ENCODE assay signal across 29 cellular contexts in genomic region chr3:62052331-62052730, GRCh38.
DNase-seq lines count a peak whose midpoint lies in the region; ATAC-seq and TF ChIP-seq lines count a peak whose summit lies in the region.
"Had no signal": no experiment of that assay in that cellular context is flagged by ENCODE, and none has a peak within 500 bp of the region (broad histone marks: within the 10 kb centered on the region; RNA-seq: fewer than 3 reads in every experiment).

No MANE protein-coding gene starts in this region.

- H3K4me3 Mint-ChIP-seq in nephron progenitor cell = no peak overlapping the region
- H3K4me3 Mint-ChIP-seq: B cell; CD14-positive monocyte; CD4-positive, alpha-beta memory T cell; CD4-positive, alpha-beta T cell; CD4-positive, CD25-positive, alpha-beta regulatory T cell; CD8-positive, alpha-beta memory T cell; CD8-positive, alpha-beta T cell had no signal

- H3K27ac Mint-ChIP-seq in nephron progenitor cell = peak overlapping the region; percentile 31
- H3K27ac Mint-ChIP-seq: B cell; CD14-positive monocyte; CD4-positive, alpha-beta memory T cell; CD4-positive, alpha-beta T cell; CD4-positive, CD25-positive, alpha-beta regulatory T cell; CD8-positive, alpha-beta memory T cell; CD8-positive, alpha-beta T cell had no signal

- H3K4me1 ChIP-seq in trophoblast cell (ENCODE audit: control insufficient read depth in 1 of 2, insufficient read depth in 2 of 2, low read length in 2 of 2) = no peaks in the 10 kb centered on the region
- H3K4me1 ChIP-seq: A549, BE2C, Caco-2 had no signal

- H3K27me3 Mint-ChIP-seq in nephron progenitor cell (ENCODE audit: low read depth, poor library complexity) = no peaks in the 10 kb centered on the region
- H3K27me3 Mint-ChIP-seq: B cell; CD4-positive, alpha-beta T cell; CD4-positive, CD25-positive, alpha-beta regulatory T cell; CD8-positive, alpha-beta memory T cell had no signal

- H2AFZ ChIP-seq in trophoblast cell (ENCODE audit: insufficient read depth, low read length, poor library complexity) = no peak overlapping the region

- H3K4me2 ChIP-seq in trophoblast cell (ENCODE audit: low read length) = no peak overlapping the region
- H3K4me2 ChIP-seq: A549; BLaER1; BLaER1 treated with 17β-estradiol and CSF1 and Interleukin-3, amounts not matched to agents 10 nM and 100 nM had no signal

- H3K14ac ChIP-seq in trophoblast cell (ENCODE audit: low read length) = no peak overlapping the region

- H4K12ac ChIP-seq in trophoblast cell (ENCODE audit: low read depth, low read length) = no peak overlapping the region

- no peak overlapping the region for H2BK5ac ChIP-seq in trophoblast cell (ENCODE audit: low read depth, low read length, poor library complexity)

- ATAC-seq in HG02642 (IDR thresholded peaks at IDR 0.05; ENCODE audit: poor library complexity, unreplicated experiment) = no peak
- ATAC-seq in Right ventricle myocardium inferior = no peak
- ATAC-seq: A549; CD8-positive, alpha-beta T cell had no signal

- H3K36me3 Mint-ChIP-seq in nephron progenitor cell (ENCODE audit: low read depth) = peaks cover 10% of the 10 kb centered on the region
- H3K36me3 Mint-ChIP-seq: CD14-positive monocyte; CD4-positive, alpha-beta memory T cell; CD4-positive, CD25-positive, alpha-beta regulatory T cell; CD8-positive, alpha-beta memory T cell; CD8-positive, alpha-beta T cell had no signal

- H3K4me1 Mint-ChIP-seq in nephron progenitor cell = peaks cover 11% of the 10 kb centered on the region
- H3K4me1 Mint-ChIP-seq: B cell; CD14-positive monocyte; CD4-positive, alpha-beta memory T cell; CD4-positive, CD25-positive, alpha-beta regulatory T cell; CD8-positive, alpha-beta memory T cell had no signal

- no peak overlapping the region for H3K4ac ChIP-seq in trophoblast cell (ENCODE audit: low read depth, low read length)

- H2AK5ac ChIP-seq in trophoblast cell (ENCODE audit: low read length) = no peak overlapping the region

- no peak overlapping the region for H2BK120ac ChIP-seq in trophoblast cell (ENCODE audit: insufficient read depth, low read length, poor library complexity)

- peak; percentile 4 for DNase-seq in kidney tubule cell (ENCODE audit: low spot score)
- no peak for DNase-seq in nephron progenitor cell
- peak; percentile 51 to 75 for DNase-seq in trophoblast cell
- DNase-seq in GM10248 (ENCODE audit: extremely low spot score) = no peak
- DNase-seq in Right ventricle myocardium inferior (ENCODE audit: missing footprints) = no peak
- DNase-seq: 8988T; AML-193; C1 segment of cervical spinal cord; Calu3; CD4-positive, alpha-beta memory T cell; CD4-positive, alpha-beta T cell; CD4-positive, CD25-positive, alpha-beta regulatory T cell; CD8-positive, alpha-beta memory T cell; CD8-positive, alpha-beta T cell; DMS 273 treated with DMSO at 0.1 percent for 48 hours; DMS153; DMS79; DMS79 treated with DMSO at 0.1 percent for 48 hours; DND-41 had no signal

- no peak overlapping the region for H3K4me3 ChIP-seq in trophoblast cell (ENCODE audit: low read depth, low read length)
- H3K4me3 ChIP-seq: A549; BLaER1; BLaER1 treated with 17β-estradiol and CSF1 and Interleukin-3, amounts not matched to agents 10 nM and 100 nM had no signal

- H3K27ac ChIP-seq in trophoblast cell (ENCODE audit: low read depth, low read length) = no peak overlapping the region
- H3K27ac ChIP-seq: 22Rv1; A549; BLaER1; BLaER1 treated with 17β-estradiol and CSF1 and Interleukin-3, amounts not matched to agents 10 nM and 100 nM; C4-2B had no signal

- H3K79me1 ChIP-seq in trophoblast cell (ENCODE audit: low read length) = no peaks in the 10 kb centered on the region

- H4K91ac ChIP-seq in trophoblast cell (ENCODE audit: low read depth, low read length) = no peak overlapping the region

- POLR2A ChIA-PET in GM10248 (lab: Yijun Ruan, JAX) = no interaction called here

- WGBS in trophoblast cell (ENCODE audit: extremely low coverage, insufficient coverage, insufficient read length) = no CpG with 5 or more reads among the region's 2 CpGs

- H3K9me3 ChIP-seq in trophoblast cell (ENCODE audit: insufficient read depth, low read depth, low read length) = no peaks in the 10 kb centered on the region
- H3K9me3 ChIP-seq: A549; BE2C; BLaER1; BLaER1 treated with 17β-estradiol and CSF1 and Interleukin-3, amounts not matched to agents 10 nM and 100 nM; Caco-2 had no signal

- H3K18ac ChIP-seq in trophoblast cell (ENCODE audit: low read length) = no peak overlapping the region

- H3K9me3 Mint-ChIP-seq in nephron progenitor cell = no peaks in the 10 kb centered on the region

- intact Hi-C loops in Right ventricle myocardium inferior (cut with DNase I) = no loop called here

- no peaks in the 10 kb centered on the region for H3K27me3 ChIP-seq in trophoblast cell (ENCODE audit: insufficient read depth, low read length)
- H3K27me3 ChIP-seq: BLaER1; BLaER1 treated with 17β-estradiol and CSF1 and Interleukin-3, amounts not matched to agents 10 nM and 100 nM had no signal

- TF ChIP-seq CTCF in nephron progenitor cell (IDR thresholded peaks at IDR 0.05) (no peak), GM10248 (IDR thresholded peaks at IDR 0.05; ENCODE audit: control extremely low read depth, extremely low read depth, low read depth, missing control alignments) (no peak)

- no peak overlapping the region for H3K23ac ChIP-seq in trophoblast cell (ENCODE audit: low read length)

- H2BK12ac ChIP-seq in trophoblast cell (ENCODE audit: low read length) = no peak overlapping the region

- H3K36me3 ChIP-seq in trophoblast cell (ENCODE audit: control insufficient read depth in 1 of 2, insufficient read depth in 2 of 2, low read length in 2 of 2) = no peaks in the 10 kb centered on the region
- H3K36me3 ChIP-seq: BE2C; BLaER1; BLaER1 treated with 17β-estradiol and CSF1 and Interleukin-3, amounts not matched to agents 10 nM and 100 nM had no signal

- CTCF ChIA-PET in GM10248 (lab: Yijun Ruan, JAX) = no interaction called here

- H3K9ac ChIP-seq in trophoblast cell (ENCODE audit: low read length) = no peak overlapping the region
- H3K9ac ChIP-seq: BLaER1; BLaER1 treated with 17β-estradiol and CSF1 and Interleukin-3, amounts not matched to agents 10 nM and 100 nM had no signal

- H4K8ac ChIP-seq in trophoblast cell (ENCODE audit: low read depth, low read length) = no peak overlapping the region

- no peaks in the 10 kb centered on the region for H3K79me2 ChIP-seq in trophoblast cell (ENCODE audit: control insufficient read depth, insufficient read depth, low read length, poor library complexity)

Comparison
In these comparisons a context has a peak if more than half of its experiments do, and no peak if none do; other contexts are left out.
1. DNase-seq: peak in kidney tubule cell (single experiment) and trophoblast cell (2 of 2); none in nephron progenitor cell (single experiment), GM10248 (single experiment) and Right ventricle myocardium inferior (single experiment).